Comparison of ENCODE assay signal across 14 cellular contexts in the genomic region with DNA sequence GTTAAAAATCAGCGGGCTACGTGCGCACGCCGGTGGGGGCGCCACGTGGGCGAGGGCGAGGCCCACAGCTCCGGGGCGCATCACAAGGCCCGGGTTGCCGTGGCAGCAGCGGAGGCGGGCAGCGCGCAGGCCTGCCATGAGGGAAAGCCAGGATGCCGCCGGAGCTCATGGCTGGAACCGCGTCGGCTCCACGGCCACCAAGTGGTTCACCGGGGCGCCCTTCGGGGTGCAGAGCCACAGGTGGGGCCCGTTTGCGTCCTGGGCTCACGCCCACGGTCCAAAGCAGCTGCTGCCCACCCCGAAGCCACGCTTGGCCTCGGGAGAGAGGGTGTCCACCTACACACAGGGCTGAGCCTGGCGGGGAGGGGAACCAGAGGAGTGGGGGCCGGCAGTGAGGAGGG. TPM values are rescaled to one million over a fixed set of nuclear protein-coding genes. Genes with fewer than 3 reads are reported as not detected.
"Had no signal": no experiment of that assay in that cellular context is flagged by ENCODE, and none has a peak within 500 bp of the region (broad histone marks: within the 10 kb centered on the region; RNA-seq: fewer than 3 reads in every experiment).

No MANE protein-coding gene starts in this region.

- H3K4me3 Mint-ChIP-seq: activated naive CD4-positive, alpha-beta T cell treated with anti-CD3 and anti-CD28 coated beads, Interleukin-2, amount 50 U/mL, for 24 hours; activated T-helper 17 cell treated with anti-CD3 and anti-CD28 coated beads, Interleukin-2, amount 50 U/mL, for 72 hours; dendritic cell treated with granulocyte-macrophage colony-stimulating factor and Interleukin-4, amounts not matched to agents 40 ng/mL and 50 ng/mL, for 4 days; memory B cell had no signal

- H3K27ac Mint-ChIP-seq: activated naive CD4-positive, alpha-beta T cell treated with anti-CD3 and anti-CD28 coated beads, Interleukin-2, amount 50 U/mL, for 24 hours; dendritic cell treated with granulocyte-macrophage colony-stimulating factor and Interleukin-4, amounts not matched to agents 40 ng/mL and 50 ng/mL, for 4 days; memory B cell had no signal

- H3K36me3 ChIP-seq: thoracic aorta, uterus had no signal

- H3K4me3 ChIP-seq: thoracic aorta, uterus had no signal

- H3K9me3 ChIP-seq: thoracic aorta, uterus had no signal

- DNase-seq: activated CD4-positive, alpha-beta T cell treated with anti-CD3 and anti-CD28 coated beads for 1 hour; activated CD4-positive, alpha-beta T cell treated with anti-CD3 and anti-CD28 coated beads, Interleukin-2, amount 50 U/mL, for 48 hours; erythroblast; left cardiac atrium; stimulated activated CD4-positive, alpha-beta T cell treated with anti-CD3 and anti-CD28 coated beads, Interleukin-12 subunit alpha, Interleukin-12 subunit beta, amount 100 ng/mL, for 4 hours; stimulated activated naive CD8-positive, alpha-beta T cell treated with anti-CD3 and anti-CD28 coated beads, Interleukin-15, Interleukin-2, amounts not matched to agents 100 U/mL and 50 U/mL, for 24 hours; uterus had no signal

- H3K36me3 Mint-ChIP-seq: activated naive CD4-positive, alpha-beta T cell treated with anti-CD3 and anti-CD28 coated beads, Interleukin-2, amount 50 U/mL, for 24 hours; memory B cell had no signal

- H3K27ac ChIP-seq: thoracic aorta, uterus had no signal

- H3K27me3 Mint-ChIP-seq: activated naive CD4-positive, alpha-beta T cell treated with anti-CD3 and anti-CD28 coated beads, Interleukin-2, amount 50 U/mL, for 24 hours; activated T-helper 17 cell treated with anti-CD3 and anti-CD28 coated beads, Interleukin-2, amount 50 U/mL, for 72 hours; memory B cell had no signal

- ATAC-seq: activated T-helper 17 cell treated with anti-CD3 and anti-CD28 coated beads, Interleukin-2, amount 50 U/mL, for 72 hours; left cardiac atrium; stimulated activated naive CD8-positive, alpha-beta T cell treated with anti-CD3 and anti-CD28 coated beads, Interleukin-15, Interleukin-2, amounts not matched to agents 100 U/mL and 50 U/mL, for 24 hours had no signal

- H3K4me1 ChIP-seq: uterus had no signal

- H3K9me3 Mint-ChIP-seq: activated naive CD4-positive, alpha-beta T cell treated with anti-CD3 and anti-CD28 coated beads, Interleukin-2, amount 50 U/mL, for 24 hours; activated T-helper 17 cell treated with anti-CD3 and anti-CD28 coated beads, Interleukin-2, amount 50 U/mL, for 72 hours; dendritic cell treated with granulocyte-macrophage colony-stimulating factor and Interleukin-4, amounts not matched to agents 40 ng/mL and 50 ng/mL, for 4 days; memory B cell had no signal

- H3K27me3 ChIP-seq: uterus had no signal

RNA-seq across cellular contexts. Expression of gene TTC22, which starts 4.9 kb away (rescaled TPM):
- total RNA-seq: glomerular endothelial cell, osteocyte had no signal
